Comparison of ENCODE assay signal across 15 cellular contexts in the genomic region with DNA sequence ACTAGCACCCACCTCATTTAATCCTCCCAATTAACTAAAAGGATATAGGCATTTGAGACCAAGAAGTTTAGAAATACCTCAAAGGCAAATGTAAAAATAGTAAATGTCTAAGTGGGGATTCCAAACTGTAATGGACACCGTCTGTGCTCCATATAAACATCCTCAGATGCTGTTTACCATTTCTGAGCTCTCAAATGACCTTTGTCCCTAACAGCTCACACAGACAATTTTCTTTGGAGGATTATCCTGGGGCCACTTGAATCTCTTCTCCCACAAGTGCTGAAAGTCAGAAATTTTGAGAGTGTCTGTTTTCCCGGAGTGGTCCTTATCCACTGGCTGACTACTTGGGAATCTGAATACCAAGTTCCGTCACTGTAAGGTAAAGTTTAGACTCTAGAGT.
DNase-seq lines count a peak whose midpoint lies in the region; ATAC-seq and TF ChIP-seq lines count a peak whose summit lies in the region.
"Had no signal": no experiment of that assay in that cellular context is flagged by ENCODE, and none has a peak within 500 bp of the region (broad histone marks: within the 10 kb centered on the region; RNA-seq: fewer than 3 reads in every experiment).

No MANE protein-coding gene starts in this region.

- H3K4me1 ChIP-seq in psoas muscle: no peaks in the 10 kb centered on the region
- H3K4me1 ChIP-seq: BLaER1 treated with 17β-estradiol and CSF1 and Interleukin-3, amounts not matched to agents 10 nM and 100 nM had no signal

- WGBS in psoas muscle, 3 donors: 31 to 49% (median 48%) methylated on average over 3 of the region's 3 CpGs

- CTCF ChIA-PET in MCF 10A (lab: Yijun Ruan, JAX): no interaction called here

- ATAC-seq in psoas muscle (peak in 1 of 4 donors; percentile 41), GM19035 (IDR thresholded peaks at IDR 0.05; ENCODE audit: unreplicated experiment) (no peak)
- ATAC-seq: CD8-positive, alpha-beta T cell had no signal

- peaks cover 19% of the 10 kb centered on the region for H3K27me3 Mint-ChIP-seq in MCF 10A (ENCODE audit: insufficient read depth, unreplicated experiment)
- H3K27me3 Mint-ChIP-seq: B cell, IgD-negative memory B cell had no signal

- H3K9me3 Mint-ChIP-seq in MCF 10A (ENCODE audit: unreplicated experiment): no peaks in the 10 kb centered on the region

- peak overlapping the region; percentile 46 for H3K4me3 ChIP-seq in psoas muscle
- H3K4me3 ChIP-seq: BLaER1 treated with 17β-estradiol and CSF1 and Interleukin-3, amounts not matched to agents 10 nM and 100 nM; GM23248 had no signal

- H3K4me1 Mint-ChIP-seq in MCF 10A (ENCODE audit: insufficient read depth, unreplicated experiment): no peaks in the 10 kb centered on the region
- H3K4me1 Mint-ChIP-seq: B cell had no signal

- H3K36me3 ChIP-seq in psoas muscle (ENCODE audit: insufficient read depth in 1 of 2, low read depth in 1 of 2): no peaks in the 10 kb centered on the region
- H3K36me3 ChIP-seq: BLaER1 treated with 17β-estradiol and CSF1 and Interleukin-3, amounts not matched to agents 10 nM and 100 nM had no signal

- no peaks in the 10 kb centered on the region for H3K36me3 Mint-ChIP-seq in MCF 10A (ENCODE audit: insufficient read depth, unreplicated experiment)
- H3K36me3 Mint-ChIP-seq: CD8-positive, alpha-beta T cell; IgD-negative memory B cell had no signal

- H3K9me3 ChIP-seq in psoas muscle: no peaks in the 10 kb centered on the region
- H3K9me3 ChIP-seq: BLaER1 treated with 17β-estradiol and CSF1 and Interleukin-3, amounts not matched to agents 10 nM and 100 nM had no signal

- no peak overlapping the region for H3K4me3 Mint-ChIP-seq in MCF 10A (ENCODE audit: unreplicated experiment)
- H3K4me3 Mint-ChIP-seq: B cell; CD8-positive, alpha-beta T cell; HFFc6; IgD-negative memory B cell had no signal

- peak overlapping the region; percentile 56 for H3K27ac ChIP-seq in psoas muscle
- H3K27ac ChIP-seq: BLaER1 treated with 17β-estradiol and CSF1 and Interleukin-3, amounts not matched to agents 10 nM and 100 nM; GM23248 had no signal

- DNase-seq in NCI-H82 (lab: John Stamatoyannopoulos, UW): peak; percentile 7
- DNase-seq in NCI-H82 treated with DMSO at 0.1 percent for 48 hours (lab: John Stamatoyannopoulos, UW; ENCODE audit: unreplicated experiment): no peak
- DNase-seq in NCI-H524 (lab: John Stamatoyannopoulos, UW): peak; percentile 49 to 75
- DNase-seq in left kidney (ENCODE audit: low read depth, low spot score): peak; percentile 2
- no peak for DNase-seq in psoas muscle
- DNase-seq in MCF 10A (ENCODE audit: unreplicated experiment): no peak
- DNase-seq: Calu3; CD8-positive, alpha-beta T cell; GM23248; HCEC 1CT; HFFc6 had no signal

- H3K27ac Mint-ChIP-seq in MCF 10A (ENCODE audit: low read depth, unreplicated experiment): no peak overlapping the region
- H3K27ac Mint-ChIP-seq: B cell; CD8-positive, alpha-beta T cell; HFFc6; IgD-negative memory B cell had no signal

- POLR2A ChIA-PET in MCF 10A (lab: Yijun Ruan, JAX): no interaction called here

- no TSS peak for BruUV-seq in MCF 10A (replicated peaks; lab: Mats Ljungman, UMichigan)

- TF ChIP-seq CTCF in psoas muscle (IDR thresholded peaks at IDR 0.05): no peak
- no peak for TF ChIP-seq CTCF in MCF 10A (IDR thresholded peaks at IDR 0.05; ENCODE audit: unreplicated experiment)

- no peaks in the 10 kb centered on the region for H3K27me3 ChIP-seq in psoas muscle (ENCODE audit: insufficient read depth in 3 of 3, low read length in 2 of 3)
- H3K27me3 ChIP-seq: BLaER1 treated with 17β-estradiol and CSF1 and Interleukin-3, amounts not matched to agents 10 nM and 100 nM had no signal

- intact Hi-C loops in psoas muscle (cut with DNase I) (no loop called here), MCF 10A (cut with micrococcal nuclease) (no loop called here)

Comparison
In these comparisons a context has a peak if more than half of its experiments do, and no peak if none do; other contexts are left out.
1. DNase-seq: peak in NCI-H82 (single experiment), NCI-H524 (2 of 2) and left kidney (single experiment); none in NCI-H82 treated with DMSO at 0.1 percent for 48 hours (single experiment), psoas muscle (0 of 2) and MCF 10A (single experiment).